2 cellular contexts compared by ENCODE assay signal in the genomic region with DNA sequence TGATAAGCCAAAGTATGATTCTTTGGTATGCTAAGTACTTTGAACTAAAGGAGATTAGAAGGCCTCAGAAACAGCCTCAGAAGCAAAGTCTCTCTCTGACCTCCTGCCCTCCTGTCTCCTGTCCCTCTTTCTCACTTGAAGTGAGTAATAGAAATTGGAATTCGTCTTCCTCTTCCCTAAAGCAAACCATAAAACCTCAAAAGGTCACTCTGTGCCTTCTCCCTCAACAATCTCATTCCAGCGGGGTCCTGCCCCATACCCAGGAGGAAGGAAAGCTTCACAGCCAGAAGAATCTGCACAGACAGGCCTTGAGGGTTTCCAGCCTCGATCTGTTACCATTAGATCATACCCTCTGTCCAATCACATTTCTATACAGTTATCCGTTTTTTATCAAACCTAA.
TF ChIP-seq lines count a peak whose summit lies in the region.

No MANE protein-coding gene starts in this region.

TF ChIP-seq in IMR-90, 13 proteins besides CTCF, POLR2A, EP300 and RAD21:
- TF ChIP-seq FOS (IDR thresholded peaks at IDR 0.05; ENCODE audit: low read depth, low read length) (peak; percentile 33; the same call in 1 of the 2 replicates), CEBPB (IDR thresholded peaks at IDR 0.05; ENCODE audit: low read depth, low read length) (no peak), MAFK (IDR thresholded peaks at IDR 0.05; ENCODE audit: low read depth, low read length) (0 out of 2 replicates have a peak, but pooled peaks have one; percentile 7), BHLHE40 (IDR thresholded peaks at IDR 0.05; ENCODE audit: low read depth, low read length) (0 out of 2 replicates have a peak, but pooled peaks have one; percentile 26), RCOR1 (IDR thresholded peaks at IDR 0.05; ENCODE audit: insufficient replicate concordance, low read length) (peak; percentile 26)

TF ChIP-seq in GM12891, 5 proteins besides CTCF, POLR2A, EP300 and RAD21:
- TF ChIP-seq PAX5 (IDR thresholded peaks at IDR 0.05; ENCODE audit: insufficient read depth, low read length, severe bottlenecking) (no peak), TAF1 (IDR thresholded peaks at IDR 0.05; ENCODE audit: low read depth, low read length) (no peak)
TF ChIP-seq in GM12891: peak in this region for 0.
